In genomic region chr1:224928906-224929305, GRCh38 we compare ENCODE assay signal across 10 cellular contexts. TPM values are rescaled to one million over a fixed set of nuclear protein-coding genes. Genes with fewer than 3 reads are reported as not detected.
A peak's percentile ranks its signal among the peaks of the same experiment; 100 is the strongest.
DNase-seq lines count a peak whose midpoint lies in the region; ATAC-seq, FAIRE-seq and TF ChIP-seq lines count a peak whose summit lies in the region.
"Had no signal": no experiment of that assay in that cellular context is flagged by ENCODE, and none has a peak within 500 bp of the region (broad histone marks: within the 10 kb centered on the region; RNA-seq: fewer than 3 reads in every experiment).

No MANE protein-coding gene starts in this region.

- peaks cover 17% of the 10 kb centered on the region for H3K9me3 Mint-ChIP-seq in stimulated activated memory B cell treated with anti-CD40 and anti-IgM and Interleukin-4, amounts not matched to agents 10 μg/mL and 1 μg/mL and 100 μg/mL, for 72 hours

- no peak for TF ChIP-seq EP300 in SK-N-SH (IDR thresholded peaks at IDR 0.05; ENCODE audit: borderline replicate concordance in 1 of 2, low read depth in 1 of 2, low read length in 1 of 2)

- H3K36me3 ChIP-seq in SK-N-SH (replicated peaks in 1 of 2; ENCODE audit: control insufficient read depth in 1 of 2, insufficient read depth in 2 of 2, low read length in 1 of 2) (peaks cover 0 to 11% of the 10 kb centered on the region in 2 experiments), bronchial epithelial cell (ENCODE audit: control insufficient read depth, insufficient read depth, low read length) (no peaks in the 10 kb centered on the region), liver (ENCODE audit: control insufficient read depth in 4 of 4, insufficient read depth in 3 of 4, low read depth in 1 of 4, low read length in 3 of 4) (no peaks in the 10 kb centered on the region), testis (ENCODE audit: low read depth, missing control alignments) (no peaks in the 10 kb centered on the region)

- no peak for TF ChIP-seq POLR2A in testis (IDR thresholded peaks at IDR 0.05)

- H4K20me1 ChIP-seq in SK-N-SH (ENCODE audit: insufficient read depth), result no peaks in the 10 kb centered on the region

- no peak for FAIRE-seq in bronchial epithelial cell (lab: Jason Lieb, UNC)
- FAIRE-seq: GM19239 had no signal

- H3K9me3 ChIP-seq in SK-N-SH (peaks cover 12% of the 10 kb centered on the region), liver (ENCODE audit: control insufficient read depth in 4 of 4, low read length in 3 of 4) (peaks cover 0 to 11% (median 2%) of the 10 kb centered on the region in 4 donors), testis (no peaks in the 10 kb centered on the region)

- CTCF ChIA-PET in SK-N-SH (lab: Yijun Ruan, JAX), result interaction anchor here (0.9 to 1.4 kb wide), 3 partner anchors 77 to 415 kb away, joined by 3 to 4 read pairs (median 3); no protein-coding TSS in a partner anchor

- peak overlapping the region in 1 of 2 experiments; percentile 87; a peak in 1 of 4 replicates for H3K27ac ChIP-seq in SK-N-SH (ENCODE audit: low read depth in 2 of 2, low read length in 1 of 2)
- H3K27ac ChIP-seq in liver (ENCODE audit: low read depth in 1 of 2, low read length in 2 of 2), result peak overlapping the region in 1 of 2 donors; percentile 90
- H3K27ac ChIP-seq in testis, result no peak overlapping the region

- intact Hi-C loops in testis (cut with DNase I; ENCODE audit: low total_unique reads), result no loop called here

- no peak for DNase-seq in SK-N-SH
- no peak for DNase-seq in bronchial epithelial cell (ENCODE audit: low read depth)
- DNase-seq in testis, result no peak
- no peak for DNase-seq in HuH-7.5 (ENCODE audit: low spot score)
- DNase-seq: NCI-H446 treated with DMSO at 0.1 percent for 48 hours had no signal

- H2AFZ ChIP-seq in SK-N-SH (ENCODE audit: low read depth), result peak overlapping the region; percentile 96

- H3K4me2 ChIP-seq in SK-N-SH, result peak overlapping the region; percentile 84

- no peak overlapping the region for H3K9ac ChIP-seq in SK-N-SH
- peak overlapping the region; percentile 72 to 78 for H3K9ac ChIP-seq in liver (ENCODE audit: low read depth in 1 of 2, low read length in 2 of 2)

- 95% methylated on average over 4 of the region's 4 CpGs for WGBS in SK-N-SH (ENCODE audit: low lambda C conversion rate)
- 69% methylated on average over 4 of the region's 4 CpGs for WGBS in liver
- WGBS in testis, 2 donors, result 55 to 68% methylated on average over 4 of the region's 4 CpGs

- no peaks in the 10 kb centered on the region for H3K9me2 ChIP-seq in SK-N-SH

- H3K4me1 ChIP-seq in SK-N-SH (ENCODE audit: control insufficient read depth in 1 of 2, insufficient read depth in 2 of 2, low read depth in 1 of 2, low read length in 1 of 2), result peaks cover 0 to 2% of the 10 kb centered on the region in 2 experiments; a peak in 1 of 4 replicates
- H3K4me1 ChIP-seq in liver (ENCODE audit: control insufficient read depth in 4 of 4, insufficient read depth in 4 of 4, low read length in 3 of 4), result peaks cover 0 to 7% (median 4%) of the 10 kb centered on the region in 4 donors
- H3K4me1 ChIP-seq in testis, result no peaks in the 10 kb centered on the region

- H3K27me3 ChIP-seq in SK-N-SH (ENCODE audit: insufficient read depth) (no peaks in the 10 kb centered on the region), bronchial epithelial cell (ENCODE audit: control insufficient read depth, insufficient read depth, low read length) (no peaks in the 10 kb centered on the region), liver (ENCODE audit: control insufficient read depth in 4 of 4, insufficient read depth in 4 of 4, low read length in 3 of 4) (no peaks in the 10 kb centered on the region), testis (no peaks in the 10 kb centered on the region)

- no peak overlapping the region for H3K4me3 Mint-ChIP-seq in stimulated activated memory B cell treated with anti-CD40 and anti-IgM and Interleukin-4, amounts not matched to agents 10 μg/mL and 1 μg/mL and 100 μg/mL, for 72 hours

- no peak overlapping the region for H3K27ac Mint-ChIP-seq in stimulated activated memory B cell treated with anti-CD40 and anti-IgM and Interleukin-4, amounts not matched to agents 10 μg/mL and 1 μg/mL and 100 μg/mL, for 72 hours

- POLR2A ChIA-PET in SK-N-SH (lab: Yijun Ruan, JAX), result no interaction called here

- H3K4me1 Mint-ChIP-seq in stimulated activated memory B cell treated with anti-CD40 and anti-IgM and Interleukin-4, amounts not matched to agents 10 μg/mL and 1 μg/mL and 100 μg/mL, for 72 hours, result no peaks in the 10 kb centered on the region

- H3K36me3 Mint-ChIP-seq in stimulated activated memory B cell treated with anti-CD40 and anti-IgM and Interleukin-4, amounts not matched to agents 10 μg/mL and 1 μg/mL and 100 μg/mL, for 72 hours, result no peaks in the 10 kb centered on the region

- H3K79me2 ChIP-seq in SK-N-SH (ENCODE audit: insufficient read depth), result peaks cover 32% of the 10 kb centered on the region; the same call in 1 of the 2 replicates

- TF ChIP-seq RAD21 in SK-N-SH (IDR thresholded peaks at IDR 0.05; ENCODE audit: low read length) (no peak), liver (IDR thresholded peaks at IDR 0.05) (no peak)

- H3K27me3 Mint-ChIP-seq in stimulated activated memory B cell treated with anti-CD40 and anti-IgM and Interleukin-4, amounts not matched to agents 10 μg/mL and 1 μg/mL and 100 μg/mL, for 72 hours, result peaks cover 18% of the 10 kb centered on the region

- H3K4me3 ChIP-seq in SK-N-SH (ENCODE audit: low read depth in 2 of 2, low read length in 1 of 2), result peak overlapping the region; percentile 69 to 75
- H3K4me3 ChIP-seq in bronchial epithelial cell (ENCODE audit: low read depth, low read length), result peak overlapping the region; percentile 70
- peak overlapping the region; percentile 77 to 83 (median 80) for H3K4me3 ChIP-seq in liver (ENCODE audit: low read depth in 1 of 3, low read length in 3 of 3)
- H3K4me3 ChIP-seq in testis, result peak overlapping the region; percentile 69 to 73

- TF ChIP-seq CTCF in SK-N-SH (IDR thresholded peaks at IDR 0.05) (no peak), bronchial epithelial cell (IDR thresholded peaks at IDR 0.05; ENCODE audit: insufficient read depth, low read length, severe bottlenecking) (no peak), liver (IDR thresholded peaks at IDR 0.05; ENCODE audit: low read depth, low read length, missing input control) (no peak), testis (IDR thresholded peaks at IDR 0.05) (no peak)

- ATAC-seq in SK-N-SH treated with all-trans-retinoic acid at 6 μM for 48 hours (no peak), GM18870 (IDR thresholded peaks at IDR 0.05; ENCODE audit: unreplicated experiment) (no peak)
- ATAC-seq in stimulated activated memory B cell treated with anti-CD40 and anti-IgM and Interleukin-4, amounts not matched to agents 10 μg/mL and 1 μg/mL and 100 μg/mL, for 72 hours, result no peak

- peaks cover 11% of the 10 kb centered on the region for H3F3A ChIP-seq in SK-N-SH (replicated peaks; ENCODE audit: insufficient read depth)

TF ChIP-seq in SK-N-SH, 30 proteins besides CTCF, POLR2A, EP300 and RAD21 (continues in another document):
- no peak for TF ChIP-seq CHD2 (IDR thresholded peaks at IDR 0.05; ENCODE audit: low read length, partially characterized antibody)
- no peak for TF ChIP-seq TEAD4 (IDR thresholded peaks at IDR 0.05; ENCODE audit: borderline replicate concordance, insufficient read depth)

TF ChIP-seq in SK-N-SH treated with all-trans-retinoic acid at 6 μM for 48 hours, 23 proteins besides CTCF, POLR2A, EP300 and RAD21 (continues in another document):
- TF ChIP-seq TOX (CRISPR knock-in tag; IDR thresholded peaks at IDR 0.05; ENCODE audit: borderline replicate concordance), result no peak
- no peak for TF ChIP-seq ISL1 (CRISPR knock-in tag; IDR thresholded peaks at IDR 0.05)
- no peak for TF ChIP-seq ARNTL (CRISPR knock-in tag; IDR thresholded peaks at IDR 0.05; ENCODE audit: borderline replicate concordance, low read depth)
- no peak for TF ChIP-seq PPARA (CRISPR knock-in tag; IDR thresholded peaks at IDR 0.05; ENCODE audit: borderline replicate concordance)
- no peak for TF ChIP-seq ESRRG (CRISPR knock-in tag; IDR thresholded peaks at IDR 0.05)
- TF ChIP-seq BACH2 (CRISPR knock-in tag; IDR thresholded peaks at IDR 0.05; ENCODE audit: borderline replicate concordance), result no peak
- no peak for TF ChIP-seq ZNF8 (CRISPR knock-in tag; IDR thresholded peaks at IDR 0.05)

TF ChIP-seq in liver, 16 proteins besides CTCF, POLR2A, EP300 and RAD21:
- TF ChIP-seq SP1 (IDR thresholded peaks at IDR 0.05), result no peak

RNA-seq across cellular contexts. Expression of gene DNAH14, which starts 0.6 kb away (rescaled TPM):
- 8.0 and 11.3 TPM in 2 replicates for polyA plus RNA-seq in SK-N-SH (2012; rRNA removed)
- 10.7 and 16.2 TPM in 2 replicates for polyA plus RNA-seq in SK-N-SH (2012; cell fraction: cytosol; rRNA removed)
- polyA plus RNA-seq in SK-N-SH (2012; cell fraction: nucleus; rRNA removed), result 9.7 and 21.7 TPM in 2 replicates
- total RNA-seq in bronchial epithelial cell, result 10.5 and 11.9 TPM in 2 replicates
- total RNA-seq in liver, result 10 to 100 TPM; 12.5 to 19.8 TPM
- polyA plus RNA-seq in liver, result 1 to 10 TPM; 2.7 to 6.7 TPM
- 10 to 100 TPM; 37.3 to 82.1 TPM for total RNA-seq in testis
- polyA plus RNA-seq in testis (ENCODE audit: insufficient read depth, low read depth, low replicate concordance), result 30.1 TPM
